8 cellular contexts compared by ENCODE assay signal in genomic region chr10:38402442-38403346, GRCh38.
DNase-seq lines count a peak whose midpoint lies in the region; ATAC-seq and TF ChIP-seq lines count a peak whose summit lies in the region.
"Not testable (repeated sequence)": the region's sequence is repeated elsewhere in the genome, so short reads cannot be mapped to it uniquely, and the experiment has no call there.

No MANE protein-coding gene starts in this region.

- H3K4me3 ChIP-seq in Peyer's patch (peak overlapping the region; percentile 61 to 87 (median 77)), esophagus squamous epithelium (peak overlapping the region; percentile 44 to 81 (median 72))

- not testable (repeated sequence) for H3K9me3 ChIP-seq in Peyer's patch, esophagus squamous epithelium

- H3K27me3 Mint-ChIP-seq in activated T-cell treated with anti-CD3 and anti-CD28 coated beads, Interleukin-2, amount 50 U/mL, for 72 hours (ENCODE audit: low read depth); natural killer cell (ENCODE audit: low read depth in 2 of 2): not testable (repeated sequence)

- H3K27ac Mint-ChIP-seq in activated T-cell treated with anti-CD3 and anti-CD28 coated beads, Interleukin-2, amount 50 U/mL, for 72 hours = peak overlapping the region; percentile 99
- H3K27ac Mint-ChIP-seq in natural killer cell = peak overlapping the region; percentile 96

- H3K27ac ChIP-seq in Peyer's patch (peak overlapping the region; percentile 89 to 98 (median 97)), esophagus squamous epithelium (peak overlapping the region; percentile 89 to 96 (median 94))

- peak; percentile 94 for DNase-seq in EH (ENCODE audit: low read depth)
- DNase-seq in KBM-7 = peak; percentile 87
- DNase-seq in Peyer's patch = peak; percentile 94 to 96 (median 95)
- peak; percentile 93 to 94 for DNase-seq in activated T-cell treated with anti-CD3 and anti-CD28 coated beads, Interleukin-2, amount 50 U/mL, for 72 hours
- DNase-seq in esophagus squamous epithelium (lab: John Stamatoyannopoulos, UW) = peak; percentile 77
- DNase-seq in natural killer cell = peak; percentile 89
- peak; percentile 81 to 93 (median 91) for DNase-seq in stimulated activated naive CD4-positive, alpha-beta T cell (lab: John Stamatoyannopoulos, UW)

- peak; percentile 100 for ATAC-seq in GM21825 (IDR thresholded peaks at IDR 0.05; ENCODE audit: unreplicated experiment)
- peak; percentile 98 to 99 for ATAC-seq in activated T-cell treated with anti-CD3 and anti-CD28 coated beads, Interleukin-2, amount 50 U/mL, for 72 hours (replicated peaks in 1 of 2)
- peak; percentile 95 to 99 (median 95) for ATAC-seq in natural killer cell

- 1% methylated on average over 10 of the region's 110 CpGs; no CpG with 5 or more reads in 1 of the 2 donors for WGBS in esophagus squamous epithelium, 2 donors

- intact Hi-C loops in esophagus squamous epithelium (cut with DNase I) = not testable (repeated sequence)
- intact Hi-C loops in natural killer cell (cut with micrococcal nuclease) = loop anchor here (1.0 to 10.0 kb wide), 3 partner anchors 48 to 426 kb away; partner anchors contain the start of genes ZNF25 and ZNF33A

- not testable (repeated sequence) for H3K27me3 ChIP-seq in Peyer's patch, esophagus squamous epithelium

- peak in 1 of 6 experiments; percentile 28 for TF ChIP-seq CTCF in Peyer's patch (IDR thresholded peaks at IDR 0.05)
- TF ChIP-seq CTCF in esophagus squamous epithelium (IDR thresholded peaks at IDR 0.05); natural killer cell (IDR thresholded peaks at IDR 0.05): not testable (repeated sequence)

- not testable (repeated sequence) for H3K4me1 Mint-ChIP-seq in activated T-cell treated with anti-CD3 and anti-CD28 coated beads, Interleukin-2, amount 50 U/mL, for 72 hours (ENCODE audit: low read depth); natural killer cell

- H3K36me3 Mint-ChIP-seq in activated T-cell treated with anti-CD3 and anti-CD28 coated beads, Interleukin-2, amount 50 U/mL, for 72 hours (ENCODE audit: insufficient read depth in 2 of 2); natural killer cell: not testable (repeated sequence)

- H3K36me3 ChIP-seq in Peyer's patch, esophagus squamous epithelium: not testable (repeated sequence)

- peak overlapping the region; percentile 97 to 99 for H3K4me3 Mint-ChIP-seq in activated T-cell treated with anti-CD3 and anti-CD28 coated beads, Interleukin-2, amount 50 U/mL, for 72 hours
- peak overlapping the region; percentile 96 for H3K4me3 Mint-ChIP-seq in natural killer cell

- in situ Hi-C loops in KBM-7 (cut with MboI; ENCODE audit: low pct_unique_long_range_greater_than_20kb, low sequenced_read_pairs) = not testable (repeated sequence)

- not testable (repeated sequence) for H3K9me3 Mint-ChIP-seq in activated T-cell treated with anti-CD3 and anti-CD28 coated beads, Interleukin-2, amount 50 U/mL, for 72 hours; natural killer cell

- TF ChIP-seq POLR2A in Peyer's patch (IDR thresholded peaks at IDR 0.05) = peak; percentile 59 to 67
- peak in 3 of 4 donors; percentile 37 to 79 (median 40) for TF ChIP-seq POLR2A in esophagus squamous epithelium (IDR thresholded peaks at IDR 0.05)

- not testable (repeated sequence) for H3K4me1 ChIP-seq in Peyer's patch
- peaks cover 0 to 17% (median 0%) of the 10 kb centered on the region in 3 donors for H3K4me1 ChIP-seq in esophagus squamous epithelium

Comparison
In these comparisons a context has a peak if more than half of its experiments do, and no peak if none do; other contexts are left out.
1. Peak in every context shown above with its lines: DNase-seq, ATAC-seq, H3K4me3 ChIP-seq and H3K27ac ChIP-seq.